ENCODE assay signal across 1 cellular context in the genomic region with DNA sequence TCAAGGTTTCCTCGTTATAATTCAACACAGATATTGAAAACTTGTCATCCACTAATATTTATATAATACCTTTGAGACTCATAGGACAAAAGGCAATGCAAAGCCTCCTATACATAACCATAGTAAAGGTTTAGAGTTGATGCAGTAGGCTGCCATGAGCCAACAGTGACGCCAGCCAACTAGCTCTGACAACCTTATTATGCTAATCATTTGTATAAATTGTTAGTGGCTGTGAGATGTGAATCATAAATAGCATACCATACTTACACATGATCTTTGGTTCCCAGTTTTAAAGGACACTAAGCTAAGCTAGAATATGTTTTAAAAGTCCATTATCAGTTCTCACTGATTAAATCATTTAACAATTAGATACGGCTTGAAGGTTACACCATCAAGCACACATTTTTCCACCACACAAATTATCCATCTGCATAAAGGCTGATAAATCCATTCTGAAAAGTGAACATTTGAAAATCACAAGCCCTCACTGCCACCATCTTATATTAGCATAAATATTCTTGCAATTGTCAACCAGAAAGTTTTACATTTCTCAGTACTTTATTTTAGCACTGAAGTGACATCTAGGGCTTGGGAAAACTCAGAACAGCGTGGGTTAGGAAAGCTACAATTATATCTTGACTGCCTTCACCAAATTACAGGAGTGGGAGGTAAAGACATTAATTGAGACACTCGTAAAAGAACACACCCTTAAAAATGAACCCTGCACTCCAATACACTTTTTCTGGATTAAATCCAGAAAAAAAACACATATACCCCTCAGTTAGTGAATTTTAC.
A peak's percentile ranks its signal among the peaks of the same experiment; 100 is the strongest.
TF ChIP-seq lines count a peak whose summit lies in the region.

No MANE protein-coding gene starts in this region.

TF ChIP-seq in HEK293, 187 proteins besides CTCF, POLR2A, EP300 and RAD21:
- no peak for TF ChIP-seq YY1 (tag by site-specific recombination; IDR thresholded peaks at IDR 0.05)
- peak; percentile 67 for TF ChIP-seq SP7 (tag by site-specific recombination; IDR thresholded peaks at IDR 0.05)
- TF ChIP-seq MEIS1 (CRISPR knock-in tag; IDR thresholded peaks at IDR 0.05; ENCODE audit: borderline replicate concordance), result no peak
- no peak for TF ChIP-seq ZFP69B (tag by site-specific recombination; IDR thresholded peaks at IDR 0.05)
- no peak for TF ChIP-seq ZNF501 (tag by site-specific recombination; IDR thresholded peaks at IDR 0.05)
- TF ChIP-seq ZBTB20 (tag by site-specific recombination; IDR thresholded peaks at IDR 0.05), result no peak
TF ChIP-seq in HEK293: peak in this region for 1.
